28 cellular contexts compared by ENCODE assay signal in the genomic region with DNA sequence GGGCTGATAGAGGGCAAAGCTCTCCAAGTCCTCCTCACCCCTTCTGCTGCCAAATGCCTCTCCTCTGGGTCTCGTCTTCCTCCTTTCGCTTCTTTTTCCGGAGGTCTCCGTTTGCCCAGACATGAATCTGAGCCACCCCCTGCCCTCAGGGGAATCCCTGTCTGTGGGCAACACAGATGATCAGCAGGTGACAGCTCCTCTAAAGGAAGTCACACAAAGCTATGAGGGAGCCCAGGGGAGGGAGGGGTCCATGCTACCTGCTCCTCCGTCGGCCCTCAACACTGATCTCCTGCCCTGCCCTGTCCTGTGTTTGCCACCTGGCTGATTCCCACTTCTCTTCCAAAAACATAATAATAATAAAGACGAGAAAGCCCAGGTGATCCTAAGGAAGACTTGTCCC. TPM values are rescaled to one million over a fixed set of nuclear protein-coding genes. Genes with fewer than 3 reads are reported as not detected.
DNase-seq lines count a peak whose midpoint lies in the region; ATAC-seq, FAIRE-seq and TF ChIP-seq lines count a peak whose summit lies in the region.
"Had no signal": no experiment of that assay in that cellular context is flagged by ENCODE, and none has a peak within 500 bp of the region (broad histone marks: within the 10 kb centered on the region; RNA-seq: fewer than 3 reads in every experiment).

No MANE protein-coding gene starts in this region.

- TF ChIP-seq POLR2A in spleen (IDR thresholded peaks at IDR 0.05): no peak

- H3K4me3 ChIP-seq in MM.1S (ENCODE audit: low read length) (no peak overlapping the region), lower lobe of right lung (peak overlapping the region; percentile 43), spleen (peak overlapping the region in 2 of 8 donors; percentile 17 to 38), kidney (ENCODE audit: low read length in 2 of 2) (no peak overlapping the region)
- H3K4me3 ChIP-seq: smooth muscle cell had no signal

- 61 to 88% (median 80%) methylated on average over 7 of the region's 7 CpGs for WGBS in spleen, 5 donors

- H3K4me1 ChIP-seq in MM.1S (ENCODE audit: low read length) (no peaks in the 10 kb centered on the region), lower lobe of right lung (no peaks in the 10 kb centered on the region), spleen (peaks cover 0 to 40% (median 0%) of the 10 kb centered on the region in 6 donors), kidney (ENCODE audit: control insufficient read depth in 1 of 2, insufficient read depth in 1 of 2, low read depth in 1 of 2, low read length in 2 of 2) (no peaks in the 10 kb centered on the region)

- H3K27me3 ChIP-seq in MM.1S (replicated peaks; ENCODE audit: insufficient read depth, low read length): no peaks in the 10 kb centered on the region
- H3K27me3 ChIP-seq in lower lobe of right lung (ENCODE audit: low read depth): peaks cover 5% of the 10 kb centered on the region
- H3K27me3 ChIP-seq in spleen (replicated peaks in 1 of 7): peaks cover 0 to 29% (median 0%) of the 10 kb centered on the region in 7 donors
- H3K27me3 ChIP-seq: brain microvascular endothelial cell had no signal

- TF ChIP-seq CTCF in MM.1S (IDR thresholded peaks at IDR 0.05; ENCODE audit: low read length): no peak
- TF ChIP-seq CTCF in lower lobe of right lung (IDR thresholded peaks at IDR 0.05): no peak
- no peak for TF ChIP-seq CTCF in spleen (IDR thresholded peaks at IDR 0.05 in 8 of 11, conservative IDR thresholded peaks at IDR 0.05 in 3 of 11)
- no peak for TF ChIP-seq CTCF in progenitor cell of endocrine pancreas (IDR thresholded peaks at IDR 0.05; ENCODE audit: unreplicated experiment)
- no peak for TF ChIP-seq CTCF in kidney (IDR thresholded peaks at IDR 0.05; ENCODE audit: borderline replicate concordance, extremely low read depth, insufficient read depth)

- H3K36me3 Mint-ChIP-seq in progenitor cell of endocrine pancreas (ENCODE audit: insufficient read depth): no peaks in the 10 kb centered on the region

- no peak overlapping the region for H3K4me3 Mint-ChIP-seq in progenitor cell of endocrine pancreas (ENCODE audit: low read depth)
- H3K4me3 Mint-ChIP-seq: activated T-cell treated with anti-CD3 and anti-CD28 coated beads, Interleukin-2, amount 50 U/mL, for 72 hours; CD4-positive, alpha-beta T cell had no signal

- H3K9me3 ChIP-seq in MM.1S (replicated peaks; ENCODE audit: insufficient read depth, low read length): no peaks in the 10 kb centered on the region
- no peaks in the 10 kb centered on the region for H3K9me3 ChIP-seq in lower lobe of right lung
- no peaks in the 10 kb centered on the region for H3K9me3 ChIP-seq in spleen
- no peaks in the 10 kb centered on the region for H3K9me3 ChIP-seq in kidney (ENCODE audit: control insufficient read depth in 1 of 2, low read length in 2 of 2)
- H3K9me3 ChIP-seq: heart right ventricle had no signal

- intact Hi-C loops in lower lobe of right lung (cut with DNase I): no loop called here
- intact Hi-C loops in spleen (cut with DNase I; ENCODE audit: low total_unique reads): no loop called here
- intact Hi-C loops in kidney (cut with DNase I): no loop called here

- H2AFZ ChIP-seq in MM.1S (ENCODE audit: low read length): peak overlapping the region; percentile 47

- no peak overlapping the region for H3K9ac ChIP-seq in MM.1S (ENCODE audit: low read length)
- H3K9ac ChIP-seq in kidney (ENCODE audit: low read length in 2 of 2): no peak overlapping the region

- H3K4me2 ChIP-seq in MM.1S (ENCODE audit: low read depth, low read length): peak overlapping the region; percentile 53; the same call in 1 of the 2 replicates
- H3K4me2 ChIP-seq: smooth muscle cell had no signal

- no peak for FAIRE-seq in kidney (lab: Jason Lieb, UNC)

- H3F3A ChIP-seq in MM.1S (ENCODE audit: insufficient read depth, low read length): no peaks in the 10 kb centered on the region

- no peaks in the 10 kb centered on the region for H3K79me2 ChIP-seq in MM.1S (ENCODE audit: low read length)

- peaks cover 4% of the 10 kb centered on the region for H3K4me1 Mint-ChIP-seq in progenitor cell of endocrine pancreas (ENCODE audit: low read depth)

- peaks cover 12% of the 10 kb centered on the region for H3K27me3 Mint-ChIP-seq in progenitor cell of endocrine pancreas

- peak; percentile 25 for DNase-seq in CD1c-positive myeloid dendritic cell (ENCODE audit: extremely low spot score)
- no peak for DNase-seq in MM.1S
- DNase-seq in lower lobe of right lung: no peak
- DNase-seq in spleen: no peak
- DNase-seq in progenitor cell of endocrine pancreas (ENCODE audit: low spot score, unreplicated experiment): no peak
- no peak for DNase-seq in kidney
- DNase-seq: activated naive CD4-positive, alpha-beta T cell treated with Interleukin-2 at 50 U/mL for 16 hours; activated T-cell treated with anti-CD3 and anti-CD28 coated beads, Interleukin-2, amount 50 U/mL, for 72 hours; brain microvascular endothelial cell; CD4-positive, alpha-beta T cell; DMS 273 treated with DMSO at 0.1 percent for 48 hours; effector CD4-positive, alpha-beta T cell; heart right ventricle; Karpas-422; NCI-H187; NCI-H524 treated with DMSO at 0.1 percent for 48 hours; SIG-M5; SW 1271 had no signal

- H3K27ac Mint-ChIP-seq in progenitor cell of endocrine pancreas: no peak overlapping the region
- H3K27ac Mint-ChIP-seq: activated T-cell treated with anti-CD3 and anti-CD28 coated beads, Interleukin-2, amount 50 U/mL, for 72 hours; CD4-positive, alpha-beta T cell had no signal

- no peak for ATAC-seq in lower lobe of right lung
- ATAC-seq in HG03565 (IDR thresholded peaks at IDR 0.05; ENCODE audit: unreplicated experiment): no peak
- ATAC-seq: activated CD4-positive, CD25-positive, alpha-beta regulatory T cell treated with anti-CD3 and anti-CD28 coated beads, Interleukin-2, amount 50 U/mL, for 24 hours; activated T-cell treated with anti-CD3 and anti-CD28 coated beads, Interleukin-2, amount 50 U/mL, for 72 hours; Panc1 had no signal

- no peaks in the 10 kb centered on the region for H3K9me2 ChIP-seq in MM.1S (replicated peaks; ENCODE audit: insufficient read depth, low read length)

- H3K9me3 Mint-ChIP-seq in progenitor cell of endocrine pancreas (ENCODE audit: low read depth): no peaks in the 10 kb centered on the region
- H3K9me3 Mint-ChIP-seq: activated T-cell treated with anti-CD3 and anti-CD28 coated beads, Interleukin-2, amount 50 U/mL, for 72 hours; CD4-positive, alpha-beta T cell had no signal

- H3K36me3 ChIP-seq in MM.1S (replicated peaks; ENCODE audit: insufficient read depth, low read length): no peaks in the 10 kb centered on the region
- H3K36me3 ChIP-seq in lower lobe of right lung: no peaks in the 10 kb centered on the region
- peaks cover 0 to 8% (median 0%) of the 10 kb centered on the region in 6 donors for H3K36me3 ChIP-seq in spleen
- H3K36me3 ChIP-seq in kidney (ENCODE audit: control insufficient read depth in 1 of 2, insufficient read depth in 2 of 2, low read length in 2 of 2): no peaks in the 10 kb centered on the region
- H3K36me3 ChIP-seq: brain microvascular endothelial cell had no signal

- no peaks in the 10 kb centered on the region for H4K20me1 ChIP-seq in MM.1S (ENCODE audit: insufficient read depth, low read length)

- H3K27ac ChIP-seq in MM.1S (ENCODE audit: low read length) (no peak overlapping the region), lower lobe of right lung (peak overlapping the region; percentile 58), spleen (peak overlapping the region in 5 of 8 donors; percentile 5 to 76 (median 70)), kidney (ENCODE audit: low read depth in 2 of 2, low read length in 2 of 2) (no peak overlapping the region)
- H3K27ac ChIP-seq: brain microvascular endothelial cell had no signal

RNA-seq across cellular contexts. Expression of a gene that starts 0.4 kb away (rescaled TPM):
- total RNA-seq in lower lobe of right lung (45.5 TPM), spleen (10 to 100 TPM in 3 of 7 donors, 1 to 10 TPM in 4; 5.6 to 34.1 (median 9.9) TPM), progenitor cell of endocrine pancreas (not detected in 2 replicates), kidney (3.6 TPM)
- polyA plus RNA-seq in spleen (1 to 10 TPM; 1.7 to 6.5 (median 4.1) TPM), kidney (ENCODE audit: insufficient read depth, low read depth, low replicate concordance) (5.4 TPM)
- total RNA-seq: activated T-cell treated with anti-CD3 and anti-CD28 coated beads, Interleukin-2, amount 50 U/mL, for 72 hours; CD4-positive, alpha-beta T cell; chondrocyte; epithelial cell of proximal tubule; HT1080; smooth muscle cell; temporal lobe had no signal
- polyA plus RNA-seq: neural cell, smooth muscle cell had no signal

RNA-seq across cellular contexts. Expression of a gene that starts 15.0 kb away (rescaled TPM):
- 14.7 TPM for total RNA-seq in lower lobe of right lung
- 10 to 100 TPM; 10.5 to 18.1 (median 12.8) TPM for total RNA-seq in spleen
- polyA plus RNA-seq in spleen: 10 to 100 TPM in 1 of 3 donors, 1 to 10 TPM in 2; 5.7 to 12.2 (median 7.8) TPM
- total RNA-seq in progenitor cell of endocrine pancreas: 68.4 and 68.6 TPM in 2 replicates
- 13.0 TPM for total RNA-seq in kidney
- 4.1 TPM for polyA plus RNA-seq in kidney (ENCODE audit: insufficient read depth, low read depth, low replicate concordance)

RNA-seq across cellular contexts. Expression of a gene that starts 29.8 kb away (rescaled TPM):
- total RNA-seq in lower lobe of right lung (not detected), spleen (1 to 10 TPM in 1 of 7 donors, under 1 TPM in 4, not detected in 2; 0.30 to 1.6 (median 0.63) TPM), progenitor cell of endocrine pancreas (not detected in 2 replicates), kidney (3.8 TPM)
- polyA plus RNA-seq in spleen (under 1 TPM in 2 of 3 donors, not detected in 1; 0.06 to 0.08 TPM), kidney (ENCODE audit: insufficient read depth, low read depth, low replicate concordance) (0.62 TPM)
- total RNA-seq: activated CD8-positive, alpha-beta memory T cell treated with anti-CD3 and anti-CD28 coated beads for 36 hours; heart right ventricle; HT1080 had no signal
- polyA plus RNA-seq: heart right ventricle had no signal

RNA-seq across cellular contexts. Expression of a gene that starts 38.4 kb away (rescaled TPM):
- not detected for total RNA-seq in lower lobe of right lung
- total RNA-seq in spleen: not detected
- polyA plus RNA-seq in spleen: not detected
- total RNA-seq in progenitor cell of endocrine pancreas: 0.09 TPM in 1 of 2 replicates, not detected in the other
- total RNA-seq in kidney: not detected
- not detected for polyA plus RNA-seq in kidney (ENCODE audit: insufficient read depth, low read depth, low replicate concordance)
- total RNA-seq: activated CD8-positive, alpha-beta memory T cell treated with anti-CD3 and anti-CD28 coated beads for 36 hours; chondrocyte; epithelial cell of proximal tubule; heart right ventricle; HT1080; smooth muscle cell; temporal lobe had no signal
- polyA plus RNA-seq: heart right ventricle, neural cell had no signal

RNA-seq across cellular contexts. Expression of a gene that starts 40.9 kb away (rescaled TPM):
- total RNA-seq in lower lobe of right lung (1.0 TPM), spleen (1 to 10 TPM in 5 of 7 donors, under 1 TPM in 2; 0.79 to 2.9 (median 1.7) TPM), progenitor cell of endocrine pancreas (67.6 and 68.7 TPM in 2 replicates), kidney (6.5 TPM)
- polyA plus RNA-seq in spleen (1 to 10 TPM in 2 of 3 donors, under 1 TPM in 1; 0.70 to 1.5 (median 1.0) TPM), kidney (ENCODE audit: insufficient read depth, low read depth, low replicate concordance) (1.4 TPM)

Comparison
In these comparisons a context has a peak if more than half of its experiments do, and no peak if none do; other contexts are left out.
1. H3K27ac ChIP-seq: peak in lower lobe of right lung (single experiment) and spleen (5 of 8); none in MM.1S (single experiment) and kidney (0 of 2).